24 cellular contexts compared by ENCODE assay signal in the genomic region with DNA sequence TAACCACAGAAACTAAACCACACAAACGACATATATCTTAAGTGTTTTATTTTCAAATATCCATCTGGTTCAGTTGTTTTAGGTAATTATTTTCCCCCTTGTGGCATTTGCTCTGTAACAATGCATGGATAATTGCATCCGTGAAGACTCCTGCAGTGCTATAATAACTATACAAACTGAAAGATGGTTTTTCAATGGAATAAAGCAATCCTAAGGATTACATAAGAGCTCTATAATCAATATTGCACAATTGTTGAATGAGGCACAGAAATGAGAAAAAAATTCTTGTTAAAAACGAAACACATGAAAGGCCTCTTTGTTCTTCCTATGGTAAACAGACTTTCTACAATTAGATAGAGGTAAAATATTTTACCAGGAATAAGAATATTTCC.
"Had no signal": no experiment of that assay in that cellular context is flagged by ENCODE, and none has a peak within 500 bp of the region (broad histone marks: within the 10 kb centered on the region; RNA-seq: fewer than 3 reads in every experiment).

No MANE protein-coding gene starts in this region.

- H2AFZ ChIP-seq: hepatocyte had no signal

- H3K27ac ChIP-seq: dorsolateral prefrontal cortex, hepatocyte, neutrophil, psoas muscle, spleen, testis, transverse colon had no signal

- H3K36me3 ChIP-seq: neutrophil, spleen, transverse colon had no signal

- H3K4me3 ChIP-seq: dorsolateral prefrontal cortex, hepatocyte, lung, psoas muscle, spleen, testis, transverse colon had no signal

- H3K4me2 ChIP-seq: hepatocyte had no signal

- ATAC-seq: left colon; left ventricle myocardium superior; naive thymus-derived CD4-positive, alpha-beta T cell; psoas muscle; sciatic nerve; stimulated activated memory B cell treated with anti-CD40 and anti-IgM and Interleukin-4, amounts not matched to agents 10 μg/mL and 1 μg/mL and 100 μg/mL, for 72 hours; stimulated activated naive CD8-positive, alpha-beta T cell treated with anti-CD3 and anti-CD28 coated beads, Interleukin-15, amount 100 ng/mL, for 72 hours had no signal

- H3K9me3 ChIP-seq: neutrophil, psoas muscle, testis, transverse colon had no signal

- H3K27me3 ChIP-seq: dorsolateral prefrontal cortex, hepatocyte, neutrophil, spleen, testis, transverse colon had no signal

- H3K79me2 ChIP-seq: hepatocyte had no signal

- H3K4me1 ChIP-seq: psoas muscle, spleen, testis, transverse colon had no signal

- DNase-seq: cortex of kidney; dorsolateral prefrontal cortex; effector CD8-positive, alpha-beta T cell; foreskin melanocyte; head of caudate nucleus; left colon; left ventricle myocardium superior; mesenchymal stem cell; naive thymus-derived CD4-positive, alpha-beta T cell; nephron progenitor cell; psoas muscle; retina; spleen; stimulated activated CD4-positive, alpha-beta T cell treated with anti-CD3 and anti-CD28 coated beads, Interleukin-15, amount 100 ng/mL, for 24 hours; stimulated activated CD4-positive, alpha-beta T cell treated with anti-CD3 and anti-CD28 coated beads, Interleukin-1b, Interleukin-23, amount 100 ng/mL, for 48 hours; stimulated activated CD4-positive, alpha-beta T cell treated with anti-CD3 and anti-CD28 coated beads, Interleukin-4, amount 100 ng/mL, for 24 hours; stimulated activated naive CD8-positive, alpha-beta T cell treated with anti-CD3 and anti-CD28 coated beads, Interleukin-15, amount 100 ng/mL, for 72 hours; testis; transverse colon had no signal
